Comparison of ENCODE assay signal across 11 cellular contexts in genomic region chr20:51560550-51561307, GRCh38. TPM values are rescaled to one million over a fixed set of nuclear protein-coding genes. Genes with fewer than 3 reads are reported as not detected.
DNase-seq lines count a peak whose midpoint lies in the region; ATAC-seq and TF ChIP-seq lines count a peak whose summit lies in the region.
"Had no signal": no experiment of that assay in that cellular context is flagged by ENCODE, and none has a peak within 500 bp of the region (broad histone marks: within the 10 kb centered on the region; RNA-seq: fewer than 3 reads in every experiment).

No MANE protein-coding gene starts in this region.

- H3K4me1 ChIP-seq in heart left ventricle (peaks cover 4 to 50% (median 35%) of the 10 kb centered on the region in 12 donors), ascending aorta (peaks cover 6 to 24% of the 10 kb centered on the region in 2 donors), muscle layer of colon (ENCODE audit: insufficient read depth, low read length) (peaks cover 38% of the 10 kb centered on the region), Karpas-422 (ENCODE audit: low read length) (peaks cover 5% of the 10 kb centered on the region)

- peaks cover 3% of the 10 kb centered on the region for H3K9me3 Mint-ChIP-seq in type B pancreatic cell

- H3K4me2 ChIP-seq in Karpas-422 (ENCODE audit: low read depth, low read length, poor library complexity, severe bottlenecking), result no peak overlapping the region

- H3K9me3 ChIP-seq in heart left ventricle (no peaks in the 10 kb centered on the region), ascending aorta (no peaks in the 10 kb centered on the region), muscle layer of colon (ENCODE audit: low read length) (no peaks in the 10 kb centered on the region), WERI-Rb-1 (ENCODE audit: severe bottlenecking) (no peaks in the 10 kb centered on the region), Karpas-422 (ENCODE audit: low read length) (no peaks in the 10 kb centered on the region)

- DNase-seq in heart left ventricle (no peak), Right ventricle myocardium inferior (ENCODE audit: missing footprints) (no peak), ascending aorta (ENCODE audit: low spot score in 2 of 2) (no peak), type B pancreatic cell (ENCODE audit: extremely low spot score, unreplicated experiment) (no peak), glomerular visceral epithelial cell (ENCODE audit: extremely low spot score) (no peak), WERI-Rb-1 (no peak), Karpas-422 (no peak)
- DNase-seq: activated CD8-positive, alpha-beta memory T cell treated with anti-CD3 and anti-CD28 coated beads, Interleukin-2, amount 10 ng/mL, durations not matched to agents 7 days and 5 days; NCI-H1092 had no signal

- peak overlapping the region in 2 of 12 donors; percentile 23 to 57 for H3K27ac ChIP-seq in heart left ventricle
- H3K27ac ChIP-seq in ascending aorta, result peak overlapping the region in 1 of 2 donors; percentile 93
- H3K27ac ChIP-seq in muscle layer of colon (ENCODE audit: low read depth, low read length), result no peak overlapping the region
- H3K27ac ChIP-seq in WERI-Rb-1, result no peak overlapping the region
- H3K27ac ChIP-seq in Karpas-422 (ENCODE audit: low read length), result no peak overlapping the region
- H3K27ac ChIP-seq: RWPE1 had no signal

- TF ChIP-seq CTCF in heart left ventricle (IDR thresholded peaks at IDR 0.05) (no peak), ascending aorta (IDR thresholded peaks at IDR 0.05) (no peak), type B pancreatic cell (conservative IDR thresholded peaks at IDR 0.05) (no peak), WERI-Rb-1 (IDR thresholded peaks at IDR 0.05; ENCODE audit: low read depth, low read length) (no peak)

- H3K36me3 Mint-ChIP-seq in type B pancreatic cell, result peaks cover 2% of the 10 kb centered on the region

- H3K27me3 ChIP-seq in heart left ventricle (peaks cover 0 to 43% (median 0%) of the 10 kb centered on the region in 9 donors), ascending aorta (no peaks in the 10 kb centered on the region), muscle layer of colon (ENCODE audit: control insufficient read depth in 1 of 2, insufficient read depth in 2 of 2, low read length in 2 of 2) (no peaks in the 10 kb centered on the region), WERI-Rb-1 (ENCODE audit: insufficient read depth, low read depth, severe bottlenecking) (peaks cover 97% of the 10 kb centered on the region), Karpas-422 (ENCODE audit: low read length) (peaks cover 2% of the 10 kb centered on the region; the same call in 1 of the 2 replicates)

- H2AFZ ChIP-seq in Karpas-422 (ENCODE audit: low read length), result no peak overlapping the region

- H3K4me1 Mint-ChIP-seq in type B pancreatic cell (ENCODE audit: unreplicated experiment), result peaks cover 29% of the 10 kb centered on the region

- no peak for ATAC-seq in heart left ventricle
- no peak for ATAC-seq in Right ventricle myocardium inferior
- ATAC-seq: activated CD8-positive, alpha-beta memory T cell treated with anti-CD3 and anti-CD28 coated beads, Interleukin-2, amount 10 ng/mL, durations not matched to agents 7 days and 5 days had no signal

- WGBS in heart left ventricle, 4 donors, result 19 to 26% (median 23%) methylated on average over 16 of the region's 16 CpGs

- H3K79me2 ChIP-seq in Karpas-422 (ENCODE audit: low read length), result no peaks in the 10 kb centered on the region

- H3K9ac ChIP-seq in muscle layer of colon (ENCODE audit: low read length) (no peak overlapping the region), Karpas-422 (ENCODE audit: low read length) (no peak overlapping the region)

- no peaks in the 10 kb centered on the region for H3K36me3 ChIP-seq in heart left ventricle
- no peaks in the 10 kb centered on the region for H3K36me3 ChIP-seq in ascending aorta
- H3K36me3 ChIP-seq in muscle layer of colon (ENCODE audit: insufficient read depth, low read length), result no peaks in the 10 kb centered on the region
- no peaks in the 10 kb centered on the region for H3K36me3 ChIP-seq in WERI-Rb-1
- no peaks in the 10 kb centered on the region for H3K36me3 ChIP-seq in Karpas-422 (ENCODE audit: insufficient read depth, low read length)

- H3K27ac Mint-ChIP-seq in type B pancreatic cell, result no peak overlapping the region
- H3K27ac Mint-ChIP-seq: activated CD8-positive, alpha-beta memory T cell treated with anti-CD3 and anti-CD28 coated beads, Interleukin-2, amount 10 ng/mL, durations not matched to agents 7 days and 5 days had no signal

- H3K4me3 Mint-ChIP-seq in type B pancreatic cell, result peak overlapping the region; percentile 80

- intact Hi-C loops in heart left ventricle (cut with DNase I), result loop anchor here in 5 of 10 donors (5.0 to 10.0 kb wide), 4 partner anchors 103 to 173 kb away; no protein-coding TSS in a partner anchor
- intact Hi-C loops in Right ventricle myocardium inferior (cut with DNase I), result loop anchor here (5.0 kb wide), 2 partner anchors 103 to 173 kb away; no protein-coding TSS in a partner anchor
- intact Hi-C loops in ascending aorta (cut with DNase I), result loop anchor here (10.0 kb wide), 1 partner anchor 194 kb away; no protein-coding TSS in a partner anchor

- H3K4me3 ChIP-seq in heart left ventricle, result peak overlapping the region in 9 of 12 donors; percentile 12 to 66 (median 56)
- peak overlapping the region; percentile 22 to 69 for H3K4me3 ChIP-seq in ascending aorta
- peak overlapping the region; percentile 17 to 31 for H3K4me3 ChIP-seq in muscle layer of colon (ENCODE audit: low read depth in 1 of 2, low read length in 2 of 2)
- H3K4me3 ChIP-seq in WERI-Rb-1 (ENCODE audit: low read depth, low read length), result no peak overlapping the region
- H3K4me3 ChIP-seq in Karpas-422 (ENCODE audit: low read length), result no peak overlapping the region

- no peaks in the 10 kb centered on the region for H3K9me2 ChIP-seq in Karpas-422 (replicated peaks; ENCODE audit: insufficient read depth, low read length)

- no peak for TF ChIP-seq POLR2A in heart left ventricle (IDR thresholded peaks at IDR 0.05)

- peaks cover 64% of the 10 kb centered on the region for H3K27me3 Mint-ChIP-seq in type B pancreatic cell

- no peaks in the 10 kb centered on the region for H4K20me1 ChIP-seq in Karpas-422 (ENCODE audit: insufficient read depth, low read depth, low read length)

RNA-seq across cellular contexts. Expression of gene NFATC2, which starts 18.2 kb away (rescaled TPM):
- total RNA-seq in heart left ventricle (1 to 10 TPM in 8 of 9 donors, under 1 TPM in 1; 0.83 to 7.6 (median 3.8) TPM), Right ventricle myocardium inferior (2.1 TPM), ascending aorta (7.9 TPM), type B pancreatic cell (ENCODE audit: low replicate concordance) (4.8 and 9.5 TPM in 2 replicates)
- polyA plus RNA-seq in heart left ventricle, result 1 to 10 TPM in 1 of 2 donors, under 1 TPM in 1; 0.76 to 1.7 TPM
- 22.5 and 32.3 TPM in 2 replicates for total RNA-seq in Karpas-422 (2014; rRNA removed; shearing (Covaris generic); ENCODE audit: low replicate concordance)

Comparison
In these comparisons a context has a peak if more than half of its experiments do, and no peak if none do; other contexts are left out.
1. H3K4me3 ChIP-seq: peak in heart left ventricle (9 of 12), ascending aorta (2 of 2) and muscle layer of colon (2 of 2); none in WERI-Rb-1 (single experiment) and Karpas-422 (single experiment).